Comparison of ENCODE assay signal across 8 cellular contexts in the genomic region with DNA sequence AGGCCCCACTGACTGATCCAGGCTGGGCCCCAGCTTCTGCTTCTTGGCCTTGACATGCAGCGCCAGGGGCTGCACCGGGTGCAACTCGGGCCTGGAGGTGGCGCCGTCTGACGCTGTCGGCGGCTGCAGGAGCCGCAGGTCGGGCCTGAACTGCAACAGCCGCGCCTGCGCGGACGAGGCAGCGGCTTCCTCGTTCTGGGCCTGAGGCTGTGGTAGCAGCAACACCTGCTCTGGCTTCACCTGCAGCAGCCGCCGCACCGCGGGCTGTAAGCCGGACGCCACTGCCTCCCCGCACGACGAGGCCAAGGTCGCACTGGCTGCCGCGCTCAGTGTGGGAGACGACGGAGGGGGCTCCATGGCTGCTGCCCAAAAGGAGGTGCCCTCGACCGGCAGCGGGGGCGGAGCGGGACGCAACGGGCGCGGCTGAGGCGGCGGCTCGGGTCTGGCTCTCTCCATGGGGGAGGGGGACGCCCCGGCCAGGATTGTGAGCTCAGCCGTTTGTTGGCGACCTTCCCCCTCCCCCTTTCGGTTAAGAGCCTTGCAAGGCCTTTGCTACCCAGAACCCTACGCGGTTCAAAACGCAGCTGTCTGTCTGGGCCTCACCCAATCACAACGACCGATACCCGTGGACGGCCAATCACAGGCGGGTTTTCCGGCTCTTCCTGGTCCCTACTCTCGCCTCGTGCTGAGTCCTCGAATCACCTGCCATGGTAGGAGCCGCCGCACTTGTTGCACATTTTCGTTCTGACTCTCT. TPM values are rescaled to one million over a fixed set of nuclear protein-coding genes. Genes with fewer than 3 reads are reported as not detected.
A peak's percentile ranks its signal among the peaks of the same experiment; 100 is the strongest.
DNase-seq lines count a peak whose midpoint lies in the region; ATAC-seq lines count a peak whose summit lies in the region.

No MANE protein-coding gene starts in this region.

- no peak overlapping the region for H3K27ac ChIP-seq in ectodermal cell (ENCODE audit: insufficient read depth, low read depth, low read length, poor library complexity, severe bottlenecking)

- peak overlapping the region; percentile 79 for H3K4me3 Mint-ChIP-seq in activated CD4-positive, alpha-beta T cell treated with anti-CD3 and anti-CD28 coated beads, Interleukin-2, amount 10 ng/mL, durations not matched to agents 24 days and 14 days

- H3K36me3 ChIP-seq in ectodermal cell (ENCODE audit: control insufficient read depth, insufficient read depth, low read length): no peaks in the 10 kb centered on the region

- no peaks in the 10 kb centered on the region for H3K4me1 ChIP-seq in ectodermal cell (ENCODE audit: control insufficient read depth, insufficient read depth, low read length)

- peaks cover 18% of the 10 kb centered on the region for H3K36me3 Mint-ChIP-seq in activated CD4-positive, alpha-beta T cell treated with anti-CD3 and anti-CD28 coated beads, Interleukin-2, amount 10 ng/mL, durations not matched to agents 24 days and 14 days (ENCODE audit: low read depth)

- H3K27me3 Mint-ChIP-seq in activated CD4-positive, alpha-beta T cell treated with anti-CD3 and anti-CD28 coated beads, Interleukin-2, amount 10 ng/mL, durations not matched to agents 24 days and 14 days: no peaks in the 10 kb centered on the region

- no peaks in the 10 kb centered on the region for H3K9me3 ChIP-seq in ectodermal cell (ENCODE audit: control insufficient read depth, low read length)

- peak overlapping the region; percentile 20 for H3K4me3 ChIP-seq in ectodermal cell (ENCODE audit: insufficient read depth, low read depth, low read length)

- intact Hi-C loops in activated CD4-positive, alpha-beta T cell treated with anti-CD3 and anti-CD28 coated beads, Interleukin-2, amount 10 ng/mL, durations not matched to agents 24 days and 14 days (cut with micrococcal nuclease): loop anchor here (5.0 kb wide), 1 partner anchor 91 kb away; the partner anchor contains the start of gene LSM11

- peaks cover 23% of the 10 kb centered on the region for H3K9me3 Mint-ChIP-seq in activated CD4-positive, alpha-beta T cell treated with anti-CD3 and anti-CD28 coated beads, Interleukin-2, amount 10 ng/mL, durations not matched to agents 24 days and 14 days

- 51 to 53% methylated on average over 63 of the region's 63 CpGs for WGBS in ectodermal cell, 2 experiments

- H3K27ac Mint-ChIP-seq in activated CD4-positive, alpha-beta T cell treated with anti-CD3 and anti-CD28 coated beads, Interleukin-2, amount 10 ng/mL, durations not matched to agents 24 days and 14 days: peak overlapping the region; percentile 87

- peak; percentile 86 for ATAC-seq in HG03064 (IDR thresholded peaks at IDR 0.05; ENCODE audit: low read depth, unreplicated experiment)

- H3K4me1 Mint-ChIP-seq in activated CD4-positive, alpha-beta T cell treated with anti-CD3 and anti-CD28 coated beads, Interleukin-2, amount 10 ng/mL, durations not matched to agents 24 days and 14 days: peaks cover 12% of the 10 kb centered on the region

- H3K27me3 ChIP-seq in ectodermal cell (ENCODE audit: control insufficient read depth, insufficient read depth, low read length, poor library complexity, severe bottlenecking): peaks cover 4% of the 10 kb centered on the region

- DNase-seq in GM03348 (ENCODE audit: low spot score) (peak; percentile 64), mucosa of gallbladder (ENCODE audit: low spot score) (peak; percentile 71), NCI-H1694 treated with DMSO at 0.1 percent for 48 hours (lab: John Stamatoyannopoulos, UW) (no peak), cerebellar cortex (ENCODE audit: low spot score) (no peak)
- DNase-seq in activated CD4-positive, alpha-beta T cell treated with anti-CD3 and anti-CD28 coated beads, Interleukin-2, amount 10 ng/mL, durations not matched to agents 24 days and 14 days: peak; percentile 93
- DNase-seq in stimulated activated CD8-positive, alpha-beta memory T cell treated with anti-CD3 and anti-CD28 coated beads, Interleukin-7, amount 100 ng/mL, for 4 hours (ENCODE audit: low read depth in 2 of 2): peak; percentile 58 to 76

RNA-seq across cellular contexts. Expression of gene SOX30, which starts 0.4 kb away (rescaled TPM):
- total RNA-seq in activated CD4-positive, alpha-beta T cell treated with anti-CD3 and anti-CD28 coated beads, Interleukin-2, amount 10 ng/mL, durations not matched to agents 24 days and 14 days: 0.19 TPM in 1 of 2 replicates, not detected in the other
- polyA plus RNA-seq in ectodermal cell (2013, experiment 1 of 4): 0.35 TPM
- 0.14 TPM for polyA plus RNA-seq in ectodermal cell (2013, experiment 2 of 4)
- not detected for polyA plus RNA-seq in ectodermal cell (2013, experiment 3 of 4)
- 0.08 TPM for polyA plus RNA-seq in ectodermal cell (2013, experiment 4 of 4)
- total RNA-seq in mucosa of gallbladder: 0.09 TPM

RNA-seq across cellular contexts. Expression of gene C5orf52, which starts 19.5 kb away (rescaled TPM):
- total RNA-seq in activated CD4-positive, alpha-beta T cell treated with anti-CD3 and anti-CD28 coated beads, Interleukin-2, amount 10 ng/mL, durations not matched to agents 24 days and 14 days: 0.42 TPM in 1 of 2 replicates, not detected in the other
- not detected for polyA plus RNA-seq in ectodermal cell (2013, experiment 1 of 4)
- not detected for polyA plus RNA-seq in ectodermal cell (2013, experiment 2 of 4)
- not detected for polyA plus RNA-seq in ectodermal cell (2013, experiment 3 of 4)
- polyA plus RNA-seq in ectodermal cell (2013, experiment 4 of 4): not detected
- total RNA-seq in mucosa of gallbladder: not detected

Comparison
In these comparisons a context has a peak if more than half of its experiments do, and no peak if none do; other contexts are left out.
1. DNase-seq: peak in GM03348 (single experiment), activated CD4-positive, alpha-beta T cell treated with anti-CD3 and anti-CD28 coated beads, Interleukin-2, amount 10 ng/mL, durations not matched to agents 24 days and 14 days (single experiment), mucosa of gallbladder (single experiment) and stimulated activated CD8-positive, alpha-beta memory T cell treated with anti-CD3 and anti-CD28 coated beads, Interleukin-7, amount 100 ng/mL, for 4 hours (2 of 2); none in NCI-H1694 treated with DMSO at 0.1 percent for 48 hours (single experiment) and cerebellar cortex (single experiment).